In the genomic region with DNA sequence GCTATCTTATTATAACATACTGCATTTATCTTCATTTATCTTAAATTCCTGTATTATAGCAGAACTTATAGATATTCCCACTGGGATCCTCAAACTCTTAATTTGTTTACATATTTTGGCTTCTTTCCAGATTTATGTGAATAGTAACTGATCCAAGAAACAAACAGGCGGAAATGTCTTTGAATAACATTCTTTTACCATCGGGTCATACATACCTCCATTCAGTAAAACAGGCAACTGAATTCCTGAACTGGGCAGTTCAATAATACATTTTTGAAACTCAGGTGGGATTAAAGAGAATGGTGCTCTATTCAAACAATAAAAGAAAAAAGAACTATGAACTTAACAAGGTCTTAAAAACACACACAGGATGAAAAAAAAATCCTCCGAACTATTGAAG, we compare ENCODE assay signal across 2 cellular contexts.
TF ChIP-seq lines count a peak whose summit lies in the region.

No MANE protein-coding gene starts in this region.

TF ChIP-seq in GM23338, 12 proteins besides CTCF, POLR2A, EP300 and RAD21:
- TF ChIP-seq, protein P1, sequence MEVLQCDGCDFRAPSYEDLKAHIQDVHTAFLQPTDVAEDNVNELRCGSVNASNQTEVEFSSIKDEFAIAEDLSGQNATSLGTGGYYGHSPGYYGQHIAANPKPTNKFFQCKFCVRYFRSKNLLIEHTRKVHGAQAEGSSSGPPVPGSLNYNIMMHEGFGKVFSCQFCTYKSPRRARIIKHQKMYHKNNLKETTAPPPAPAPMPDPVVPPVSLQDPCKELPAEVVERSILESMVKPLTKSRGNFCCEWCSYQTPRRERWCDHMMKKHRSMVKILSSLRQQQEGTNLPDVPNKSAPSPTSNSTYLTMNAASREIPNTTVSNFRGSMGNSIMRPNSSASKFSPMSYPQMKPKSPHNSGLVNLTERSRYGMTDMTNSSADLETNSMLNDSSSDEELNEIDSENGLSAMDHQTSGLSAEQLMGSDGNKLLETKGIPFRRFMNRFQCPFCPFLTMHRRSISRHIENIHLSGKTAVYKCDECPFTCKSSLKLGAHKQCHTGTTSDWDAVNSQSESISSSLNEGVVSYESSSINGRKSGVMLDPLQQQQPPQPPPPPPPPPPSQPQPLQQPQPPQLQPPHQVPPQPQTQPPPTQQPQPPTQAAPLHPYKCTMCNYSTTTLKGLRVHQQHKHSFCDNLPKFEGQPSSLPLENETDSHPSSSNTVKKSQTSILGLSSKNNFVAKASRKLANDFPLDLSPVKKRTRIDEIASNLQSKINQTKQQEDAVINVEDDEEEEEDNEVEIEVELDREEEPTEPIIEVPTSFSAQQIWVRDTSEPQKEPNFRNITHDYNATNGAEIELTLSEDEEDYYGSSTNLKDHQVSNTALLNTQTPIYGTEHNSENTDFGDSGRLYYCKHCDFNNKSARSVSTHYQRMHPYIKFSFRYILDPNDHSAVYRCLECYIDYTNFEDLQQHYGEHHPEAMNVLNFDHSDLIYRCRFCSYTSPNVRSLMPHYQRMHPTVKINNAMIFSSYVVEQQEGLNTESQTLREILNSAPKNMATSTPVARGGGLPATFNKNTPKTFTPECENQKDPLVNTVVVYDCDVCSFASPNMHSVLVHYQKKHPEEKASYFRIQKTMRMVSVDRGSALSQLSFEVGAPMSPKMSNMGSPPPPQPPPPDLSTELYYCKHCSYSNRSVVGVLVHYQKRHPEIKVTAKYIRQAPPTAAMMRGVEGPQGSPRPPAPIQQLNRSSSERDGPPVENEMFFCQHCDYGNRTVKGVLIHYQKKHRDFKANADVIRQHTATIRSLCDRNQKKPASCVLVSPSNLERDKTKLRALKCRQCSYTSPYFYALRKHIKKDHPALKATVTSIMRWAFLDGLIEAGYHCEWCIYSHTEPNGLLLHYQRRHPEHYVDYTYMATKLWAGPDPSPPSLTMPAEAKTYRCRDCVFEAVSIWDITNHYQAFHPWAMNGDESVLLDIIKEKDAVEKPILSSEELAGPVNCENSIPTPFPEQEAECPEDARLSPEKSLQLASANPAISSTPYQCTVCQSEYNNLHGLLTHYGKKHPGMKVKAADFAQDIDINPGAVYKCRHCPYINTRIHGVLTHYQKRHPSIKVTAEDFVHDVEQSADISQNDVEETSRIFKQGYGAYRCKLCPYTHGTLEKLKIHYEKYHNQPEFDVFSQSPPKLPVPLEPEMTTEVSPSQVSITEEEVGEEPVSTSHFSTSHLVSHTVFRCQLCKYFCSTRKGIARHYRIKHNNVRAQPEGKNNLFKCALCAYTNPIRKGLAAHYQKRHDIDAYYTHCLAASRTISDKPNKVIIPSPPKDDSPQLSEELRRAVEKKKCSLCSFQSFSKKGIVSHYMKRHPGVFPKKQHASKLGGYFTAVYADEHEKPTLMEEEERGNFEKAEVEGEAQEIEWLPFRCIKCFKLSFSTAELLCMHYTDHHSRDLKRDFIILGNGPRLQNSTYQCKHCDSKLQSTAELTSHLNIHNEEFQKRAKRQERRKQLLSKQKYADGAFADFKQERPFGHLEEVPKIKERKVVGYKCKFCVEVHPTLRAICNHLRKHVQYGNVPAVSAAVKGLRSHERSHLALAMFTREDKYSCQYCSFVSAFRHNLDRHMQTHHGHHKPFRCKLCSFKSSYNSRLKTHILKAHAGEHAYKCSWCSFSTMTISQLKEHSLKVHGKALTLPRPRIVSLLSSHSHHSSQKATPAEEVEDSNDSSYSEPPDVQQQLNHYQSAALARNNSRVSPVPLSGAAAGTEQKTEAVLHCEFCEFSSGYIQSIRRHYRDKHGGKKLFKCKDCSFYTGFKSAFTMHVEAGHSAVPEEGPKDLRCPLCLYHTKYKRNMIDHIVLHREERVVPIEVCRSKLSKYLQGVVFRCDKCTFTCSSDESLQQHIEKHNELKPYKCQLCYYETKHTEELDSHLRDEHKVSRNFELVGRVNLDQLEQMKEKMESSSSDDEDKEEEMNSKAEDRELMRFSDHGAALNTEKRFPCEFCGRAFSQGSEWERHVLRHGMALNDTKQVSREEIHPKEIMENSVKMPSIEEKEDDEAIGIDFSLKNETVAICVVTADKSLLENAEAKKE (CRISPR knock-in tag; IDR thresholded peaks at IDR 0.05) = no peak
- TF ChIP-seq EZH2phosphoT487 (IDR thresholded peaks at IDR 0.05; ENCODE audit: unreplicated experiment) (no peak), ZNF331 (CRISPR knock-in tag; IDR thresholded peaks at IDR 0.05; ENCODE audit: low read depth) (no peak), JUNB (IDR thresholded peaks at IDR 0.05; ENCODE audit: unreplicated experiment) (no peak), STAT1 (IDR thresholded peaks at IDR 0.05; ENCODE audit: unreplicated experiment) (no peak), EZH2 (IDR thresholded peaks at IDR 0.05; ENCODE audit: low read depth, unreplicated experiment) (no peak), POLR2AphosphoS5 (IDR thresholded peaks at IDR 0.05; ENCODE audit: low read depth) (no peak), ZNF114 (CRISPR knock-in tag; IDR thresholded peaks at IDR 0.05) (no peak)
- TF ChIP-seq, protein P2, sequence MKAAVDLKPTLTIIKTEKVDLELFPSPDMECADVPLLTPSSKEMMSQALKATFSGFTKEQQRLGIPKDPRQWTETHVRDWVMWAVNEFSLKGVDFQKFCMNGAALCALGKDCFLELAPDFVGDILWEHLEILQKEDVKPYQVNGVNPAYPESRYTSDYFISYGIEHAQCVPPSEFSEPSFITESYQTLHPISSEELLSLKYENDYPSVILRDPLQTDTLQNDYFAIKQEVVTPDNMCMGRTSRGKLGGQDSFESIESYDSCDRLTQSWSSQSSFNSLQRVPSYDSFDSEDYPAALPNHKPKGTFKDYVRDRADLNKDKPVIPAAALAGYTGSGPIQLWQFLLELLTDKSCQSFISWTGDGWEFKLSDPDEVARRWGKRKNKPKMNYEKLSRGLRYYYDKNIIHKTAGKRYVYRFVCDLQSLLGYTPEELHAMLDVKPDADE (IDR thresholded peaks at IDR 0.05) = no peak
- TF ChIP-seq, protein P3, sequence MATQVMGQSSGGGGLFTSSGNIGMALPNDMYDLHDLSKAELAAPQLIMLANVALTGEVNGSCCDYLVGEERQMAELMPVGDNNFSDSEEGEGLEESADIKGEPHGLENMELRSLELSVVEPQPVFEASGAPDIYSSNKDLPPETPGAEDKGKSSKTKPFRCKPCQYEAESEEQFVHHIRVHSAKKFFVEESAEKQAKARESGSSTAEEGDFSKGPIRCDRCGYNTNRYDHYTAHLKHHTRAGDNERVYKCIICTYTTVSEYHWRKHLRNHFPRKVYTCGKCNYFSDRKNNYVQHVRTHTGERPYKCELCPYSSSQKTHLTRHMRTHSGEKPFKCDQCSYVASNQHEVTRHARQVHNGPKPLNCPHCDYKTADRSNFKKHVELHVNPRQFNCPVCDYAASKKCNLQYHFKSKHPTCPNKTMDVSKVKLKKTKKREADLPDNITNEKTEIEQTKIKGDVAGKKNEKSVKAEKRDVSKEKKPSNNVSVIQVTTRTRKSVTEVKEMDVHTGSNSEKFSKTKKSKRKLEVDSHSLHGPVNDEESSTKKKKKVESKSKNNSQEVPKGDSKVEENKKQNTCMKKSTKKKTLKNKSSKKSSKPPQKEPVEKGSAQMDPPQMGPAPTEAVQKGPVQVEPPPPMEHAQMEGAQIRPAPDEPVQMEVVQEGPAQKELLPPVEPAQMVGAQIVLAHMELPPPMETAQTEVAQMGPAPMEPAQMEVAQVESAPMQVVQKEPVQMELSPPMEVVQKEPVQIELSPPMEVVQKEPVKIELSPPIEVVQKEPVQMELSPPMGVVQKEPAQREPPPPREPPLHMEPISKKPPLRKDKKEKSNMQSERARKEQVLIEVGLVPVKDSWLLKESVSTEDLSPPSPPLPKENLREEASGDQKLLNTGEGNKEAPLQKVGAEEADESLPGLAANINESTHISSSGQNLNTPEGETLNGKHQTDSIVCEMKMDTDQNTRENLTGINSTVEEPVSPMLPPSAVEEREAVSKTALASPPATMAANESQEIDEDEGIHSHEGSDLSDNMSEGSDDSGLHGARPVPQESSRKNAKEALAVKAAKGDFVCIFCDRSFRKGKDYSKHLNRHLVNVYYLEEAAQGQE (IDR thresholded peaks at IDR 0.05; ENCODE audit: unreplicated experiment) = no peak

TF ChIP-seq in endothelial cell of umbilical vein, 7 proteins besides CTCF, POLR2A, EP300 and RAD21 (continued from another document):
- TF ChIP-seq MYC (IDR thresholded peaks at IDR 0.05; ENCODE audit: low read depth, low read length) (no peak), JUN (IDR thresholded peaks at IDR 0.05; ENCODE audit: borderline replicate concordance, insufficient read depth, insufficient read length, low read depth) (peak; percentile 89), POLR2AphosphoS5 (IDR thresholded peaks at IDR 0.05; ENCODE audit: insufficient read depth, low read depth, low read length) (peak; percentile 22), GATA2 (IDR thresholded peaks at IDR 0.05; ENCODE audit: insufficient read depth, insufficient read length, low read depth, low read length) (no peak), EZH2 (IDR thresholded peaks at IDR 0.05; ENCODE audit: borderline replicate concordance, low read depth, low read length, severe bottlenecking) (no peak)
- TF ChIP-seq, protein P4, sequence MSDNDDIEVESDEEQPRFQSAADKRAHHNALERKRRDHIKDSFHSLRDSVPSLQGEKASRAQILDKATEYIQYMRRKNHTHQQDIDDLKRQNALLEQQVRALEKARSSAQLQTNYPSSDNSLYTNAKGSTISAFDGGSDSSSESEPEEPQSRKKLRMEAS (IDR thresholded peaks at IDR 0.05; ENCODE audit: insufficient read depth, insufficient read length) = no peak
